29 cellular contexts compared by ENCODE assay signal in genomic region chr3:149364624-149365023, GRCh38. TPM values are rescaled to one million over a fixed set of nuclear protein-coding genes. Genes with fewer than 3 reads are reported as not detected.
"Had no signal": no experiment of that assay in that cellular context is flagged by ENCODE, and none has a peak within 500 bp of the region (broad histone marks: within the 10 kb centered on the region; RNA-seq: fewer than 3 reads in every experiment).

No MANE protein-coding gene starts in this region.

- H3K79me2 ChIP-seq: parathyroid adenoma had no signal

- DNase-seq: hypothalamus; islet precursor cell; left ventricle myocardium inferior; mesendoderm; naive B cell; natural killer cell; nephron progenitor cell; occipital lobe; psoas muscle; right lobe of liver; stimulated activated CD4-positive, alpha-beta T cell treated with anti-CD3 and anti-CD28 coated beads, Interleukin-1b, Interleukin-23, amount 100 ng/mL, for 48 hours; stimulated activated CD4-positive, alpha-beta T cell treated with anti-CD3 and anti-CD28 coated beads, Interleukin-2, amount 100 ng/mL, for 48 hours; stimulated activated CD4-positive, alpha-beta T cell treated with anti-CD3 and anti-CD28 coated beads, Interleukin-4, amount 100 ng/mL, for 4 hours; stimulated activated CD8-positive, alpha-beta memory T cell treated with anti-CD3 and anti-CD28 coated beads, Interleukin-4, amount 100 ng/mL, for 48 hours; stimulated activated naive CD4-positive, alpha-beta T cell treated with Interleukin-2 at 50 U/mL for 16 hours; stimulated activated naive CD8-positive, alpha-beta T cell treated with anti-CD3 and anti-CD28 coated beads, Interleukin-15, amount 100 ng/mL, for 72 hours; substantia nigra; uterus had no signal

- H3K9me3 Mint-ChIP-seq: mesothelial cell of epicardium; naive B cell; natural killer cell; nephron progenitor cell; neural progenitor cell; stimulated activated memory B cell treated with anti-CD40 and anti-IgM and Interleukin-4, amounts not matched to agents 10 μg/mL and 1 μg/mL and 100 μg/mL, for 72 hours; stimulated activated naive CD8-positive, alpha-beta T cell treated with anti-CD3 and anti-CD28 coated beads, Interleukin-15, amount 100 ng/mL, for 72 hours; type B pancreatic cell had no signal

- H2AFZ ChIP-seq: neural progenitor cell, parathyroid adenoma had no signal

- H3K4me3 Mint-ChIP-seq: mesothelial cell of epicardium; naive B cell; natural killer cell; nephron progenitor cell; neural progenitor cell; stimulated activated memory B cell treated with anti-CD40 and anti-IgM and Interleukin-4, amounts not matched to agents 10 μg/mL and 1 μg/mL and 100 μg/mL, for 72 hours; stimulated activated naive CD8-positive, alpha-beta T cell treated with anti-CD3 and anti-CD28 coated beads, Interleukin-15, amount 100 ng/mL, for 72 hours; type B pancreatic cell had no signal

- H3K9me3 ChIP-seq: left ventricle myocardium inferior, neutrophil, psoas muscle, right atrium auricular region, right lobe of liver, tibial nerve, uterus had no signal

- H3K36me3 ChIP-seq: neural progenitor cell, neutrophil, right lobe of liver, tibial nerve, uterus had no signal

- H3K27me3 Mint-ChIP-seq: type B pancreatic cell had no signal

- ATAC-seq: natural killer cell; psoas muscle; right lobe of liver; stimulated activated memory B cell treated with anti-CD40 and anti-IgM and Interleukin-4, amounts not matched to agents 10 μg/mL and 1 μg/mL and 100 μg/mL, for 72 hours; stimulated activated naive CD8-positive, alpha-beta T cell treated with anti-CD3 and anti-CD28 coated beads, Interleukin-15, amount 100 ng/mL, for 72 hours had no signal

- H3K27me3 ChIP-seq: neural progenitor cell, neutrophil, right atrium auricular region, right lobe of liver, tibial nerve, uterus had no signal

- H3K27ac Mint-ChIP-seq: mesothelial cell of epicardium; natural killer cell; nephron progenitor cell; neural progenitor cell; stimulated activated memory B cell treated with anti-CD40 and anti-IgM and Interleukin-4, amounts not matched to agents 10 μg/mL and 1 μg/mL and 100 μg/mL, for 72 hours; stimulated activated naive CD8-positive, alpha-beta T cell treated with anti-CD3 and anti-CD28 coated beads, Interleukin-15, amount 100 ng/mL, for 72 hours; type B pancreatic cell had no signal

- H3K9ac ChIP-seq: neural progenitor cell, parathyroid adenoma had no signal

- H3K36me3 Mint-ChIP-seq: mesothelial cell of epicardium; naive B cell; natural killer cell; neural progenitor cell; stimulated activated memory B cell treated with anti-CD40 and anti-IgM and Interleukin-4, amounts not matched to agents 10 μg/mL and 1 μg/mL and 100 μg/mL, for 72 hours; type B pancreatic cell had no signal

- H3K27ac ChIP-seq: left ventricle myocardium inferior, neural progenitor cell, neutrophil, parathyroid adenoma, psoas muscle, right atrium auricular region, right lobe of liver, tibial nerve, uterus had no signal

- H3K4me1 Mint-ChIP-seq: naive B cell; natural killer cell; stimulated activated memory B cell treated with anti-CD40 and anti-IgM and Interleukin-4, amounts not matched to agents 10 μg/mL and 1 μg/mL and 100 μg/mL, for 72 hours had no signal

- H3K4me3 ChIP-seq: left ventricle myocardium inferior, lung, neural progenitor cell, psoas muscle, right atrium auricular region, right lobe of liver, smooth muscle cell, tibial nerve, uterus had no signal

- H3K4me1 ChIP-seq: parathyroid adenoma, right atrium auricular region, uterus had no signal

- H3K4me2 ChIP-seq: neural progenitor cell, smooth muscle cell had no signal

RNA-seq across cellular contexts. Expression of gene TM4SF1, which starts 12.8 kb away (rescaled TPM):
- total RNA-seq: natural killer cell had no signal

RNA-seq across cellular contexts. Expression of gene TM4SF18, which starts 31.2 kb away (rescaled TPM):
- total RNA-seq: kidney epithelial cell, natural killer cell had no signal
